In the genomic region with DNA sequence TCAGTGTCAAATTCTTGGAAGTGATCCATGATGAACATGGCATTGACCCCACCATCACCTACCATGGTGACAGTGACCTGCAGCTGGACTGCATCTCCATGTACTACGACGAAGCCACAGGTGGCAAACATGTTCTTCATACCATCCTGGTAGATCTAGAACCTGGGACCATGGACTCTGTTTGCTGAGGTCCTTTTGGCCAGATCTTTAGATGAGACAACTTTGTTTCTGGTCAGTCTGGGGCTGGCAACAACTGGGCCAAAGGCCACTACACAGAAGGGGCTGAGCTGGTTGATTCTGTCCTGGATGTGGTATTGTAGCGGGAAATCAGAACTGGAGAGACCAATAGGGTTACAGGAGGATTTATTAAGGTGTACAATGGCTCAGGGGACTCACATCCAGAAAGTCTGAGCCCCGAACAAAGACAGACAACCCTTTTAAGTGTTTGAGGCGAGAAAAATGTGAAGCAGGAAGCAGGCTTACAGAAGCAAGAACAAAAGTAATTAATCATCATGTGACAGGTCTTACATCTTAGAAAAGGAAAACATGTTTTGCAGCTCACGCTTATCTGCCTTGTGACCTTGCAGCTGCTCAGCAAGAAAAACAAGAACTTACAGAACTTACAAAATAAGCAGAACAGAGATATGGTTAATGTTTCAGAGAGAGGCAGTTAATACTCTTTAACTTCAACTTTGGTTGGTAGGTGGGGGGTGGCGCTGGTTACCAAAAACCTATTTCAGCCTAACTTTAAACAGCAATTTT, we compare ENCODE assay signal across 12 cellular contexts.
"Had no signal": no experiment of that assay in that cellular context is flagged by ENCODE, and none has a peak within 500 bp of the region (broad histone marks: within the 10 kb centered on the region; RNA-seq: fewer than 3 reads in every experiment).

No MANE protein-coding gene starts in this region.

- DNase-seq: activated CD4-positive, alpha-beta T cell treated with anti-CD3 and anti-CD28 coated beads, Interleukin-2, amount 10 ng/mL, durations not matched to agents 24 days and 14 days; activated naive CD4-positive, alpha-beta T cell treated with anti-CD3 and anti-CD28 coated beads for 36 hours; effector memory CD8-positive, alpha-beta T cell; foreskin melanocyte; heart left ventricle; kidney; stimulated activated CD4-positive, alpha-beta T cell treated with anti-CD3 and anti-CD28 coated beads, Interleukin-12 subunit alpha, Interleukin-12 subunit beta, amount 100 ng/mL, for 4 hours; stimulated activated naive CD4-positive, alpha-beta T cell treated with Interleukin-2 at 50 U/mL for 16 hours; T-helper 17 cell; upper lobe of left lung had no signal

- H3K27me3 ChIP-seq: heart left ventricle, upper lobe of left lung had no signal

- H3K4me3 ChIP-seq: heart left ventricle, upper lobe of left lung had no signal

- H3K27ac ChIP-seq: heart left ventricle, upper lobe of left lung had no signal

- ATAC-seq: activated T-helper 17 cell treated with anti-CD3 and anti-CD28 coated beads, Interleukin-2, amount 50 U/mL, for 72 hours; effector memory CD8-positive, alpha-beta T cell; heart left ventricle; T-helper 17 cell; WTC11 had no signal

- H3K36me3 ChIP-seq: heart left ventricle, upper lobe of left lung had no signal

- H3K4me1 ChIP-seq: heart left ventricle, upper lobe of left lung had no signal
